ENCODE assay signal across 15 cellular contexts in genomic region chr5:66891184-66891925, GRCh38.
A peak's percentile ranks its signal among the peaks of the same experiment; 100 is the strongest.
DNase-seq lines count a peak whose midpoint lies in the region; ATAC-seq, FAIRE-seq and TF ChIP-seq lines count a peak whose summit lies in the region.
"Had no signal": no experiment of that assay in that cellular context is flagged by ENCODE, and none has a peak within 500 bp of the region (broad histone marks: within the 10 kb centered on the region; RNA-seq: fewer than 3 reads in every experiment).

No MANE protein-coding gene starts in this region.

- no peak for TF ChIP-seq CTCF in heart left ventricle (IDR thresholded peaks at IDR 0.05)
- no peak for TF ChIP-seq CTCF in pancreas (IDR thresholded peaks at IDR 0.05)
- no peak for TF ChIP-seq CTCF in tibial artery (IDR thresholded peaks at IDR 0.05)

- H3K4me1 ChIP-seq in heart left ventricle (peaks cover 0 to 61% (median 32%) of the 10 kb centered on the region in 12 donors), pancreas (peaks cover 0 to 14% (median 0%) of the 10 kb centered on the region in 3 donors), tibial artery (no peaks in the 10 kb centered on the region)
- H3K4me1 ChIP-seq: BE2C had no signal

- no peaks in the 10 kb centered on the region for H3K27me3 ChIP-seq in heart left ventricle
- H3K27me3 ChIP-seq in pancreas = no peaks in the 10 kb centered on the region
- no peaks in the 10 kb centered on the region for H3K27me3 ChIP-seq in tibial artery
- H3K27me3 ChIP-seq: BE2C had no signal

- TF ChIP-seq POLR2A in heart left ventricle (IDR thresholded peaks at IDR 0.05) = no peak

- no peak for FAIRE-seq in pancreas (lab: Jason Lieb, UNC)
- FAIRE-seq: TTC549 had no signal

- H3K9me3 ChIP-seq in heart left ventricle (no peaks in the 10 kb centered on the region), pancreas (no peaks in the 10 kb centered on the region), tibial artery (no peaks in the 10 kb centered on the region)
- H3K9me3 ChIP-seq: BE2C had no signal

- ATAC-seq in heart left ventricle (peak; percentile 73 to 84 (median 81)), pancreas (peak in 3 of 4 donors; percentile 60 to 89 (median 83))

- intact Hi-C loops in heart left ventricle (cut with DNase I) (no loop called here), pancreas (cut with DNase I) (no loop called here), tibial artery (cut with DNase I; ENCODE audit: low total_unique reads) (no loop called here)

- peak overlapping the region in 11 of 12 donors; percentile 22 to 72 (median 50) for H3K27ac ChIP-seq in heart left ventricle
- H3K27ac ChIP-seq in pancreas = peak overlapping the region in 2 of 4 donors; percentile 55 to 65
- no peak overlapping the region for H3K27ac ChIP-seq in tibial artery

- no peak overlapping the region for H3K4me3 ChIP-seq in heart left ventricle
- no peak overlapping the region for H3K4me3 ChIP-seq in pancreas
- no peak overlapping the region for H3K4me3 ChIP-seq in tibial artery

- DNase-seq in ELF-1 (ENCODE audit: low read depth, low spot score) (peak; percentile 54), amniotic epithelial cell (ENCODE audit: low read depth) (peak; percentile 38), heart left ventricle (peak in 4 of 5 donors; percentile 54 to 76 (median 57)), pancreas (peak in 1 of 6 donors; percentile 35), retina (no peak), C1 segment of cervical spinal cord (lab: John Stamatoyannopoulos, UW) (no peak), tibial artery (no peak)
- no peak for DNase-seq in effector CD8-positive, alpha-beta T cell (lab: John Stamatoyannopoulos, UW)
- DNase-seq: activated naive CD8-positive, alpha-beta T cell treated with anti-CD3 and anti-CD28 coated beads, Interleukin-2, amount 10 ng/mL, durations not matched to agents 7 days and 5 days; BE2C; GDM1; hypothalamus; MV-4-11; NCI-H446 treated with DMSO at 0.1 percent for 48 hours had no signal

- H3K36me3 ChIP-seq in heart left ventricle (no peaks in the 10 kb centered on the region), pancreas (no peaks in the 10 kb centered on the region), tibial artery (no peaks in the 10 kb centered on the region)
- H3K36me3 ChIP-seq: BE2C had no signal

- 65 to 78% (median 73%) methylated on average over 3 of the region's 3 CpGs for WGBS in heart left ventricle, 4 donors
- 39 to 46% methylated on average over 3 of the region's 3 CpGs for WGBS in pancreas, 2 donors

Comparison
In these comparisons a context has a peak if more than half of its experiments do, and no peak if none do; other contexts are left out.
1. DNase-seq: peak in ELF-1 (single experiment), amniotic epithelial cell (single experiment) and heart left ventricle (4 of 5); none in retina (single experiment), C1 segment of cervical spinal cord (0 of 14), effector CD8-positive, alpha-beta T cell (single experiment) and tibial artery (0 of 2).
2. H3K27ac ChIP-seq: peak in heart left ventricle (11 of 12); none in tibial artery (0 of 2).